ENCODE assay signal across 14 cellular contexts in the genomic region with DNA sequence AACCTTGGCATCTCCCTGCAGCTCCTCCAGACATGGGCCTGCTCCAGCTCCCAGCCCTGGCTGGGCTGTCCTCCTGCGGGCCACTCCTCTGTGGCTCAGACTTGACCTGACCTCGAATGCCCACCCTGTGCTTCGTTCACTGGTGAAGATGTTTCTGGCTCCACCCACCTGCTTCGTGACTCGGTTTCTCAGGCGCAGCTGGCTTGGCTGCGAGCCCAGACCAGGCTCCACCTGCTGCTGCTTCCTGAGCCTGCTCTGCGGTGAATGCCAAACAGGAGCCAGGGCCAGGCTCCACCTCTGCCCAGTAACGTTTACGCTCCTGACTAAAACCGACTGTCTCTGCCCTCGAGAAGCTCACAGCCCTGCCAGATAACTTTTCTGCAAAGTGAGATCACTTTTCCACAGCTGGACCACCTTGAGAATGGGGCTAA. TPM values are rescaled to one million over a fixed set of nuclear protein-coding genes. Genes with fewer than 3 reads are reported as not detected.
DNase-seq lines count a peak whose midpoint lies in the region; ATAC-seq and TF ChIP-seq lines count a peak whose summit lies in the region.
"Had no signal": no experiment of that assay in that cellular context is flagged by ENCODE, and none has a peak within 500 bp of the region (broad histone marks: within the 10 kb centered on the region; RNA-seq: fewer than 3 reads in every experiment).

No MANE protein-coding gene starts in this region.

- no peaks in the 10 kb centered on the region for H3K4me1 ChIP-seq in left lung
- H3K4me1 ChIP-seq: tibial artery had no signal

- ATAC-seq in left lung, result peak; percentile 35

- intact Hi-C loops in left lung (cut with DNase I), result no loop called here

- no peak overlapping the region for H3K27ac ChIP-seq in left lung
- H3K27ac ChIP-seq: tibial artery had no signal

- H3K4me3 ChIP-seq in left lung, result no peak overlapping the region
- H3K4me3 ChIP-seq: tibial artery had no signal

- TF ChIP-seq CTCF in left lung (IDR thresholded peaks at IDR 0.05), result no peak

- no peaks in the 10 kb centered on the region for H3K27me3 ChIP-seq in left lung
- H3K27me3 ChIP-seq: tibial artery had no signal

- H3K36me3 ChIP-seq in left lung, result peaks cover 0 to 93% of the 10 kb centered on the region in 2 donors

- no peaks in the 10 kb centered on the region for H3K9me3 ChIP-seq in left lung
- H3K9me3 ChIP-seq: tibial artery had no signal

- DNase-seq in COLO668 (lab: John Stamatoyannopoulos, UW; ENCODE audit: unreplicated experiment) (peak; percentile 79), NCI-H1694 (lab: John Stamatoyannopoulos, UW) (peak; percentile 18), anterior cingulate cortex (lab: John Stamatoyannopoulos, UW) (peak in 35 of 58 donors; percentile 1 to 71 (median 33)), left lung (peak in 1 of 2 donors; percentile 61), NCI-H526 (lab: John Stamatoyannopoulos, UW) (no peak), NCI-H2227 treated with DMSO at 0.1 percent for 48 hours (lab: John Stamatoyannopoulos, UW) (no peak), CD1c-positive myeloid dendritic cell (ENCODE audit: extremely low spot score) (no peak)
- no peak for DNase-seq in stimulated activated CD4-positive, alpha-beta T cell treated with anti-CD3 and anti-CD28 coated beads, Interleukin-1b, Interleukin-23, amount 100 ng/mL, for 48 hours
- DNase-seq: activated CD4-positive, alpha-beta T cell treated with anti-CD3 and anti-CD28 coated beads, Interleukin-2, amount 10 ng/mL, durations not matched to agents 24 days and 14 days; erythroblast; immature natural killer cell; NCI-H146; tibial artery had no signal

RNA-seq across cellular contexts. Expression of a gene that starts 8.9 kb away (rescaled TPM):
- under 1 TPM in 1 of 2 donors, not detected in 1; 0.13 TPM for total RNA-seq in left lung
- total RNA-seq: SK-MEL-5 had no signal

RNA-seq across cellular contexts. Expression of a gene that starts 31.4 kb away (rescaled TPM):
- 10 to 100 TPM; 49.0 to 49.3 TPM for total RNA-seq in left lung

RNA-seq across cellular contexts. Expression of a gene that starts 38.9 kb away (rescaled TPM):
- 10 to 100 TPM; 69.0 to 69.3 TPM for total RNA-seq in left lung

RNA-seq across cellular contexts. Expression of a gene that starts 40.1 kb away (rescaled TPM):
- 1 to 10 TPM in 1 of 2 donors, under 1 TPM in 1; 0.45 to 1.6 TPM for total RNA-seq in left lung
- total RNA-seq: SK-MEL-5 had no signal

RNA-seq across cellular contexts. Expression of a gene that starts 41.8 kb away (rescaled TPM):
- 10 to 100 TPM; 44.6 to 50.0 TPM for total RNA-seq in left lung

Comparison
In these comparisons a context has a peak if more than half of its experiments do, and no peak if none do; other contexts are left out.
1. DNase-seq: peak in COLO668 (single experiment), NCI-H1694 (single experiment) and anterior cingulate cortex (35 of 58); none in NCI-H526 (0 of 2), NCI-H2227 treated with DMSO at 0.1 percent for 48 hours (single experiment), CD1c-positive myeloid dendritic cell (single experiment) and stimulated activated CD4-positive, alpha-beta T cell treated with anti-CD3 and anti-CD28 coated beads, Interleukin-1b, Interleukin-23, amount 100 ng/mL, for 48 hours (single experiment).